Comparison of ENCODE assay signal across 8 cellular contexts in the genomic region with DNA sequence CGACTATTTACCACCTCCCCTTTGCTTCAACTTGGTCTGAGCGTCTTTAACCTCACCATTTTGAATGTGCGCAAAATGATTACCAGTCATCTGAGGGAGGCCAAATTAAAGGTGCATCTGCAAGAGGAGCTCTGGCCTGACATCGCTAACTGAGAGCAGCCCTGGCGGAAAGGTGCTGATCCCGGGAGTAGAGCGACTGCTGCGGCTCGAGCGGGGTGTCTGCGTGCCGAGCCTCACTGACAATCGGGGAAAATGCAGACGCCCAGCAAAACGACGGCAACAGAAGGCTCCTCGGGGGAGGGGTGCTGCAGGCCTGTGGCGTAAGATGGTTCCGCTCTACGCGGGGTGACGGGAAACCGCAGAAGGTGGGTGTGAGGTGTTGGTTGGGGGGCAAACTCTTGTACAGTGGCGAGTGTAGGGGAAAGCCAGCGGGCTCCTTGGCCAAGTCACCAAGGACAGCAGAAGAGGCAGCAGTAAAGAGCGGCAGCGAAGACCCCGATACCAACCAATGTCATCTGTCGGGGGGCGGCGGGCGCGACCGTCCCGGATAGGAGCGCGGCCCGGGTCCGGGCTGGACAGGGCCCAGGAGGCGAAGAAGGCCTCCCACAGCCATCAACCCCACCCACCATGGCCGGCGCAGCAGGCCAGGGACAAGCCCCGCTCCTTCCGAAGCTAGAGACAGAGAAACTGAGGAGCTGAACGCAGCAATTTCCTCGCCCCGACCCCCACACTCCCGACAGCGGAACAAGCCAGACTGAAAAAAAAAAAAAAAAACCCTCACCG. TPM values are rescaled to one million over a fixed set of nuclear protein-coding genes. Genes with fewer than 3 reads are reported as not detected.
DNase-seq lines count a peak whose midpoint lies in the region; ATAC-seq and TF ChIP-seq lines count a peak whose summit lies in the region.

No MANE protein-coding gene starts in this region.

- H3K27ac ChIP-seq in foreskin keratinocyte = peak overlapping the region; percentile 83
- peak overlapping the region; percentile 99 for H3K27ac ChIP-seq in neutrophil

- H3K4me1 ChIP-seq in foreskin keratinocyte (peaks cover 28% of the 10 kb centered on the region), neutrophil (ENCODE audit: control insufficient read depth in 1 of 2, insufficient read depth in 1 of 2, low read depth in 1 of 2, low read length in 1 of 2) (peaks cover 36 to 40% of the 10 kb centered on the region in 2 experiments)

- peak overlapping the region; percentile 85 to 91 for H3K4me3 ChIP-seq in neutrophil (ENCODE audit: low read depth in 1 of 2, low read length in 1 of 2)

- DNase-seq in DMS53 treated with DMSO at 0.1 percent for 48 hours (lab: John Stamatoyannopoulos, UW; ENCODE audit: unreplicated experiment) (peak; percentile 30), HuH-7 (ENCODE audit: low spot score) (peak; percentile 48), SHP77 (lab: John Stamatoyannopoulos, UW) (peak; percentile 60 to 77), activated gamma-delta T cell (lab: John Stamatoyannopoulos, UW) (peak; percentile 57), foreskin keratinocyte (peak in 1 of 2 donors; percentile 55), superior temporal gyrus (ENCODE audit: extremely low spot score) (peak; percentile 69)

- no peaks in the 10 kb centered on the region for H3K9me3 ChIP-seq in neutrophil

- no peak for TF ChIP-seq CTCF in foreskin keratinocyte (conservative IDR thresholded peaks at IDR 0.05)
- no peak for TF ChIP-seq CTCF in neutrophil (IDR thresholded peaks at IDR 0.05)

- no peaks in the 10 kb centered on the region for H3K27me3 ChIP-seq in foreskin keratinocyte
- no peaks in the 10 kb centered on the region for H3K27me3 ChIP-seq in neutrophil

- H3K36me3 ChIP-seq in neutrophil = no peaks in the 10 kb centered on the region

- ATAC-seq in GM21528 (IDR thresholded peaks at IDR 0.05; ENCODE audit: low FRiP score, unreplicated experiment) = peak; percentile 34
- peak; percentile 11 for ATAC-seq in foreskin keratinocyte

RNA-seq across cellular contexts. Expression of a gene that starts 0.5 kb away (rescaled TPM):
- 39.0 and 41.1 TPM in 2 replicates for total RNA-seq in foreskin keratinocyte
- polyA plus RNA-seq in foreskin keratinocyte = 8.8 and 10.2 TPM in 2 replicates
